In genomic region chr17:8209909-8210760, GRCh38 we compare ENCODE assay signal across 8 cellular contexts. TPM values are rescaled to one million over a fixed set of nuclear protein-coding genes. Genes with fewer than 3 reads are reported as not detected.
A peak's percentile ranks its signal among the peaks of the same experiment; 100 is the strongest.
DNase-seq lines count a peak whose midpoint lies in the region; ATAC-seq and TF ChIP-seq lines count a peak whose summit lies in the region.

TSS of gene AURKB (minus strand) at chr17:8210575. CDS start at chr17:8210224, 351 bp downstream.

- H3K9me3 ChIP-seq in SU-DHL-6 (ENCODE audit: insufficient read depth, low read length) (no peaks in the 10 kb centered on the region), trophoblast cell (ENCODE audit: insufficient read depth, low read depth, low read length) (peaks cover 2% of the 10 kb centered on the region)

- peak within 1 kb of the TSS; percentile 97 for H3K27ac Mint-ChIP-seq in activated naive CD8-positive, alpha-beta T cell treated with anti-CD3 and anti-CD28 coated beads for 36 hours
- peak within 1 kb of the TSS; percentile 94 for H3K27ac Mint-ChIP-seq in type B pancreatic cell

- peak; percentile 83 for ATAC-seq in HG02610 (IDR thresholded peaks at IDR 0.05; ENCODE audit: unreplicated experiment)
- peak; percentile 99 for ATAC-seq in Right ventricle myocardium superior (ENCODE audit: poor library complexity)

- H4K91ac ChIP-seq in trophoblast cell (ENCODE audit: low read depth, low read length): peak within 1 kb of the TSS; percentile 80

- H3K36me3 Mint-ChIP-seq in activated naive CD8-positive, alpha-beta T cell treated with anti-CD3 and anti-CD28 coated beads for 36 hours: peaks cover 38% of the 10 kb centered on the region
- peaks cover 7% of the 10 kb centered on the region for H3K36me3 Mint-ChIP-seq in type B pancreatic cell

- peak within 1 kb of the TSS; percentile 48 for H2BK120ac ChIP-seq in trophoblast cell (ENCODE audit: insufficient read depth, low read length, poor library complexity)

- H3K79me1 ChIP-seq in trophoblast cell (ENCODE audit: low read length): peaks cover 6% of the 10 kb centered on the region

- DNase-seq in GM10248 (ENCODE audit: extremely low spot score): peak; percentile 96
- peak; percentile 79 for DNase-seq in NCI-H1092 treated with DMSO at 0.1 percent for 48 hours (lab: John Stamatoyannopoulos, UW)
- peak; percentile 92 for DNase-seq in activated naive CD8-positive, alpha-beta T cell treated with anti-CD3 and anti-CD28 coated beads for 36 hours
- DNase-seq in Right ventricle myocardium superior: peak; percentile 94
- peak; percentile 94 to 98 for DNase-seq in trophoblast cell
- DNase-seq in type B pancreatic cell (ENCODE audit: extremely low spot score, unreplicated experiment): peak; percentile 94

- H3K9me2 ChIP-seq in SU-DHL-6 (replicated peaks; ENCODE audit: insufficient read depth, low read length): no peaks in the 10 kb centered on the region

- peaks cover 34% of the 10 kb centered on the region for H3K79me2 ChIP-seq in SU-DHL-6 (ENCODE audit: insufficient read depth, low read length)
- peaks cover 4% of the 10 kb centered on the region for H3K79me2 ChIP-seq in trophoblast cell (ENCODE audit: control insufficient read depth, insufficient read depth, low read length, poor library complexity)

- H3K36me3 ChIP-seq in SU-DHL-6 (ENCODE audit: low read length): peaks cover 15% of the 10 kb centered on the region; the same call in 1 of the 2 replicates
- H3K36me3 ChIP-seq in trophoblast cell (ENCODE audit: control insufficient read depth in 1 of 2, insufficient read depth in 2 of 2, low read length in 2 of 2): peaks cover 22 to 24% of the 10 kb centered on the region in 2 experiments

- peak within 1 kb of the TSS; percentile 87 for H2AFZ ChIP-seq in SU-DHL-6 (ENCODE audit: low read depth, low read length, severe bottlenecking)
- peak within 1 kb of the TSS; percentile 72 for H2AFZ ChIP-seq in trophoblast cell (ENCODE audit: insufficient read depth, low read length, poor library complexity)

- peak within 1 kb of the TSS; percentile 69 for H3K14ac ChIP-seq in trophoblast cell (ENCODE audit: low read length)

- no peak within 1 kb of the TSS for H3K23ac ChIP-seq in trophoblast cell (ENCODE audit: low read length)

- intact Hi-C loops in Right ventricle myocardium superior (cut with DNase I): no loop called here

- CTCF ChIA-PET in GM10248 (lab: Yijun Ruan, JAX): interaction anchor here (1.0 to 4.2 kb wide), 7 partner anchors 9 to 34 kb away, joined by 3 to 18 read pairs (median 4); partner anchors contain the start of gene BORCS6

- no peaks in the 10 kb centered on the region; the same call in 1 of the 2 replicates for H4K20me1 ChIP-seq in SU-DHL-6 (ENCODE audit: low read depth, low read length)

- H3K27me3 ChIP-seq in SU-DHL-6 (ENCODE audit: low read length) (no peaks in the 10 kb centered on the region), trophoblast cell (ENCODE audit: insufficient read depth, low read length) (no peaks in the 10 kb centered on the region)

- peak within 1 kb of the TSS; percentile 57 for H4K12ac ChIP-seq in trophoblast cell (ENCODE audit: low read depth, low read length)

- H3K4me1 ChIP-seq in trophoblast cell (ENCODE audit: control insufficient read depth in 1 of 2, insufficient read depth in 2 of 2, low read length in 2 of 2): peaks cover 0 to 4% of the 10 kb centered on the region in 2 experiments

- peak within 1 kb of the TSS; percentile 58 for H2BK5ac ChIP-seq in trophoblast cell (ENCODE audit: low read depth, low read length, poor library complexity)

- H3K9ac ChIP-seq in SU-DHL-6 (ENCODE audit: low read length): peak within 1 kb of the TSS; percentile 98
- H3K9ac ChIP-seq in trophoblast cell (ENCODE audit: low read length): peak within 1 kb of the TSS; percentile 67

- H3K9me3 Mint-ChIP-seq in activated naive CD8-positive, alpha-beta T cell treated with anti-CD3 and anti-CD28 coated beads for 36 hours: no peaks in the 10 kb centered on the region
- no peaks in the 10 kb centered on the region for H3K9me3 Mint-ChIP-seq in type B pancreatic cell

- H3K4me2 ChIP-seq in SU-DHL-6 (ENCODE audit: low read depth, low read length, poor library complexity, severe bottlenecking): peak within 1 kb of the TSS; percentile 98
- H3K4me2 ChIP-seq in trophoblast cell (ENCODE audit: low read length): peak within 1 kb of the TSS; percentile 68

- H3K4ac ChIP-seq in trophoblast cell (ENCODE audit: low read depth, low read length): peak within 1 kb of the TSS; percentile 30

- WGBS in trophoblast cell (ENCODE audit: extremely low coverage, insufficient coverage, insufficient read length): no CpG with 5 or more reads among the region's 46 CpGs

- H3K27me3 Mint-ChIP-seq in activated naive CD8-positive, alpha-beta T cell treated with anti-CD3 and anti-CD28 coated beads for 36 hours: no peaks in the 10 kb centered on the region
- peaks cover 3% of the 10 kb centered on the region for H3K27me3 Mint-ChIP-seq in type B pancreatic cell

- peak within 1 kb of the TSS; percentile 83 for H3K18ac ChIP-seq in trophoblast cell (ENCODE audit: low read length)

- H3K27ac ChIP-seq in SU-DHL-6 (ENCODE audit: low read depth, low read length) (peak within 1 kb of the TSS; percentile 90), trophoblast cell (ENCODE audit: low read depth, low read length) (peak within 1 kb of the TSS; percentile 54)

- peak within 1 kb of the TSS; percentile 49 for H2AK5ac ChIP-seq in trophoblast cell (ENCODE audit: low read length)

- H3K4me1 Mint-ChIP-seq in activated naive CD8-positive, alpha-beta T cell treated with anti-CD3 and anti-CD28 coated beads for 36 hours: peaks cover 13% of the 10 kb centered on the region
- peaks cover 9% of the 10 kb centered on the region for H3K4me1 Mint-ChIP-seq in type B pancreatic cell (ENCODE audit: unreplicated experiment)

- no peak within 1 kb of the TSS for H2BK12ac ChIP-seq in trophoblast cell (ENCODE audit: low read length)

- H3F3A ChIP-seq in SU-DHL-6 (ENCODE audit: insufficient read depth): peaks cover 14% of the 10 kb centered on the region; the same call in 1 of the 2 replicates

- H3K4me3 Mint-ChIP-seq in activated naive CD8-positive, alpha-beta T cell treated with anti-CD3 and anti-CD28 coated beads for 36 hours: peak within 1 kb of the TSS; percentile 98
- peak within 1 kb of the TSS; percentile 99 for H3K4me3 Mint-ChIP-seq in type B pancreatic cell

- H3K4me3 ChIP-seq in SU-DHL-6 (ENCODE audit: insufficient read depth, low read length, poor library complexity, severe bottlenecking) (peak within 1 kb of the TSS; percentile 94), trophoblast cell (ENCODE audit: low read depth, low read length) (peak within 1 kb of the TSS; percentile 77)

- peak within 1 kb of the TSS; percentile 75 for H4K8ac ChIP-seq in trophoblast cell (ENCODE audit: low read depth, low read length)

- TF ChIP-seq CTCF in GM10248 (IDR thresholded peaks at IDR 0.05; ENCODE audit: control extremely low read depth, extremely low read depth, low read depth, missing control alignments): no peak
- TF ChIP-seq CTCF in SU-DHL-6 (IDR thresholded peaks at IDR 0.05; ENCODE audit: insufficient read depth, low read length, poor library complexity, severe bottlenecking): no peak
- TF ChIP-seq CTCF in type B pancreatic cell (conservative IDR thresholded peaks at IDR 0.05): no peak

- POLR2A ChIA-PET in GM10248 (lab: Yijun Ruan, JAX): interaction anchor here (0.7 to 2.0 kb wide), 9 partner anchors 8 to 73 kb away, joined by 3 to 18 read pairs (median 5); partner anchors contain the start of gene BORCS6

RNA-seq across cellular contexts. Expression of gene AURKB, which starts in this region (rescaled TPM):
- 100 to 1,000 TPM; 177 to 181 TPM for total RNA-seq in activated naive CD8-positive, alpha-beta T cell treated with anti-CD3 and anti-CD28 coated beads for 36 hours
- total RNA-seq in Right ventricle myocardium superior (0.56 TPM), type B pancreatic cell (ENCODE audit: low replicate concordance) (35.0 and 108 TPM in 2 replicates)
- polyA plus RNA-seq in trophoblast cell (2013): 77.1 and 81.2 TPM in 2 replicates

Comparison
In these comparisons a context has a peak if more than half of its experiments do, and no peak if none do; other contexts are left out.
1. Peak in every context shown above with its lines: DNase-seq, ATAC-seq, H3K4me3 ChIP-seq and H3K27ac ChIP-seq.
2. RNA of gene AURKB (total RNA-seq): 177 to 181 TPM in activated naive CD8-positive, alpha-beta T cell treated with anti-CD3 and anti-CD28 coated beads for 36 hours and 35.0 to 108 TPM in type B pancreatic cell; 0.56 TPM in Right ventricle myocardium superior (single experiment); every median in the first group is over 10 times any median in the second.
3. Peak in DNase-seq and ATAC-seq in Right ventricle myocardium superior; RNA of the gene not detected or under 1 TPM.